23 cellular contexts compared by ENCODE assay signal in genomic region chr4:723706-724105, GRCh38. TPM values are rescaled to one million over a fixed set of nuclear protein-coding genes. Genes with fewer than 3 reads are reported as not detected.
DNase-seq lines count a peak whose midpoint lies in the region; TF ChIP-seq lines count a peak whose summit lies in the region.
"Had no signal": no experiment of that assay in that cellular context is flagged by ENCODE, and none has a peak within 500 bp of the region (broad histone marks: within the 10 kb centered on the region; RNA-seq: fewer than 3 reads in every experiment).

No MANE protein-coding gene starts in this region.

- H4K5ac ChIP-seq in H9 (ENCODE audit: insufficient read length, low read depth, low read length), result no peak overlapping the region

- H3K27ac Mint-ChIP-seq in H9, result peak overlapping the region in 2 of 3 experiments; percentile 64 to 70; a peak in 3 of 7 replicates
- H3K27ac Mint-ChIP-seq in activated T-helper 2 cell treated with anti-CD3 and anti-CD28 coated beads, Interferon-gamma antibody, Interleukin-2, Interleukin-4, amounts not matched to agents 10 μg/mL and 5 μg/mL and 100 μg/mL, durations not matched to agents 14 hours and 24 hours and 36 hours, result no peak overlapping the region
- H3K27ac Mint-ChIP-seq: activated naive CD4-positive, alpha-beta T cell treated with anti-CD3 and anti-CD28 coated beads for 36 hours; stimulated activated naive CD8-positive, alpha-beta T cell treated with anti-CD3 and anti-CD28 coated beads, Interleukin-15, Interleukin-2, amounts not matched to agents 100 ng/mL and 50 ng/mL, for 24 hours; T-cell had no signal

- H3K9ac ChIP-seq in H9 (ENCODE audit: extremely low read depth, insufficient read length, low read length), result no peak overlapping the region
- H3K9ac ChIP-seq: BLaER1 had no signal

- intact Hi-C loops in adrenal gland (cut with DNase I) (no loop called here), ovary (cut with DNase I) (no loop called here)
- intact Hi-C loops in activated T-helper 2 cell treated with anti-CD3 and anti-CD28 coated beads, Interferon-gamma antibody, Interleukin-2, Interleukin-4, amounts not matched to agents 10 μg/mL and 5 μg/mL and 100 μg/mL, durations not matched to agents 14 hours and 24 hours and 36 hours (cut with micrococcal nuclease), result no loop called here

- no peak overlapping the region for H3K56ac ChIP-seq in H9 (ENCODE audit: insufficient read length, low read depth, low read length)

- H2BK20ac ChIP-seq in H9 (ENCODE audit: low read depth, low read length, poor library complexity, severe bottlenecking), result no peak overlapping the region

- H3K27ac ChIP-seq in H9 (ENCODE audit: insufficient read length, low read depth, low read length) (no peak overlapping the region), adrenal gland (peak overlapping the region; percentile 3 to 95 (median 84)), hepatocyte (no peak overlapping the region), ovary (peak overlapping the region; percentile 40 to 75)
- H3K27ac ChIP-seq: BLaER1, tibial artery had no signal

- no peak overlapping the region for H4K8ac ChIP-seq in H9 (replicated peaks; ENCODE audit: insufficient read length, low read depth, low read length)

- H3K4ac ChIP-seq in H9 (ENCODE audit: low read depth, low read length), result no peak overlapping the region

- peaks cover 25 to 44% (median 31%) of the 10 kb centered on the region in 3 experiments for H3K36me3 Mint-ChIP-seq in H9 (ENCODE audit: insufficient read depth in 1 of 3, low read depth in 3 of 3)
- H3K36me3 Mint-ChIP-seq in activated T-helper 2 cell treated with anti-CD3 and anti-CD28 coated beads, Interferon-gamma antibody, Interleukin-2, Interleukin-4, amounts not matched to agents 10 μg/mL and 5 μg/mL and 100 μg/mL, durations not matched to agents 14 hours and 24 hours and 36 hours (ENCODE audit: low read depth), result peaks cover 39% of the 10 kb centered on the region

- no peak overlapping the region for H3K14ac ChIP-seq in H9 (ENCODE audit: insufficient read depth, low read length)

- WGBS in H9 (ENCODE audit: extremely low coverage, insufficient read length, low lambda C conversion rate), result no CpG with 5 or more reads among the region's 13 CpGs
- WGBS in adrenal gland, 4 donors, result 42 to 66% (median 47%) methylated on average over 11 to 13 of the region's 13 CpGs
- 97% methylated on average over 13 of the region's 13 CpGs for WGBS in hepatocyte (ENCODE audit: low lambda C conversion rate, missing lambda C conversion rate)
- 25 to 56% (median 27%) methylated on average over 13 of the region's 13 CpGs for WGBS in ovary, 3 donors

- H3K27me3 ChIP-seq in H9 (ENCODE audit: insufficient read depth, low read length) (no peaks in the 10 kb centered on the region), adrenal gland (no peaks in the 10 kb centered on the region), hepatocyte (no peaks in the 10 kb centered on the region), ovary (no peaks in the 10 kb centered on the region)
- H3K27me3 ChIP-seq: BLaER1, tibial artery had no signal

- DNase-seq in H9, result no peak
- DNase-seq in adrenal gland, result peak; percentile 61 to 82 (median 74)
- no peak for DNase-seq in hepatocyte (ENCODE audit: low spot score)
- peak; percentile 45 to 81 (median 69) for DNase-seq in ovary
- no peak for DNase-seq in NCI-H187 (lab: John Stamatoyannopoulos, UW)
- DNase-seq in activated T-helper 2 cell treated with anti-CD3 and anti-CD28 coated beads, Interferon-gamma antibody, Interleukin-2, Interleukin-4, amounts not matched to agents 10 μg/mL and 5 μg/mL and 100 μg/mL, durations not matched to agents 14 hours and 24 hours and 36 hours (ENCODE audit: low spot score), result no peak
- DNase-seq in stimulated activated naive CD4-positive, alpha-beta T cell (lab: John Stamatoyannopoulos, UW), result no peak
- DNase-seq in RPMI8226, result no peak
- DNase-seq: activated CD4-positive, alpha-beta T cell treated with anti-CD3 and anti-CD28 coated beads for 4 hours; activated naive CD4-positive, alpha-beta T cell treated with anti-CD3 and anti-CD28 coated beads for 36 hours; activated T-cell treated with anti-CD3 and anti-CD28 coated beads, Interleukin-2, amount 50 U/mL, for 48 hours; cerebellar nuclear complex; COR-L47; foreskin fibroblast; left ventricle myocardium superior; NCI-H2171; NCI-H510A treated with DMSO at 0.1 percent for 48 hours; stimulated activated CD4-positive, alpha-beta T cell treated with anti-CD3 and anti-CD28 coated beads, Interleukin-4, amount 100 ng/mL, for 4 hours; T-cell; tibial artery had no signal

- H3K4me1 Mint-ChIP-seq in H9, result no peaks in the 10 kb centered on the region
- H3K4me1 Mint-ChIP-seq in activated T-helper 2 cell treated with anti-CD3 and anti-CD28 coated beads, Interferon-gamma antibody, Interleukin-2, Interleukin-4, amounts not matched to agents 10 μg/mL and 5 μg/mL and 100 μg/mL, durations not matched to agents 14 hours and 24 hours and 36 hours (ENCODE audit: low read depth), result peaks cover 2% of the 10 kb centered on the region

- peaks cover 3% of the 10 kb centered on the region for H3K79me1 ChIP-seq in H9 (ENCODE audit: insufficient read depth, low read depth, low read length, poor library complexity, severe bottlenecking)

- no peak overlapping the region for H3K18ac ChIP-seq in H9 (ENCODE audit: insufficient read length, low read depth, low read length)

- no peak overlapping the region for H3K4me3 ChIP-seq in adrenal gland
- no peak overlapping the region for H3K4me3 ChIP-seq in hepatocyte
- no peak overlapping the region for H3K4me3 ChIP-seq in ovary
- H3K4me3 ChIP-seq: BLaER1, HAP-1, tibial artery had no signal

- H3K79me2 ChIP-seq in H9 (ENCODE audit: insufficient read depth, low read length) (peaks cover 27% of the 10 kb centered on the region; the same call in 1 of the 2 replicates), hepatocyte (peaks cover 93% of the 10 kb centered on the region)

- TF ChIP-seq POLR2A in adrenal gland (IDR thresholded peaks at IDR 0.05) (peak in 1 of 2 donors; percentile 49), ovary (IDR thresholded peaks at IDR 0.05) (no peak)

- H2BK5ac ChIP-seq in H9 (ENCODE audit: insufficient read length, low read length), result no peak overlapping the region

- no peaks in the 10 kb centered on the region; a peak in 1 of 5 replicates for H3K9me3 Mint-ChIP-seq in H9
- no peaks in the 10 kb centered on the region for H3K9me3 Mint-ChIP-seq in activated T-helper 2 cell treated with anti-CD3 and anti-CD28 coated beads, Interferon-gamma antibody, Interleukin-2, Interleukin-4, amounts not matched to agents 10 μg/mL and 5 μg/mL and 100 μg/mL, durations not matched to agents 14 hours and 24 hours and 36 hours
- H3K9me3 Mint-ChIP-seq: activated naive CD4-positive, alpha-beta T cell treated with anti-CD3 and anti-CD28 coated beads for 36 hours; stimulated activated naive CD8-positive, alpha-beta T cell treated with anti-CD3 and anti-CD28 coated beads, Interleukin-15, Interleukin-2, amounts not matched to agents 100 ng/mL and 50 ng/mL, for 24 hours; T-cell had no signal

- H2AK5ac ChIP-seq in H9 (ENCODE audit: insufficient read length, low read length), result no peak overlapping the region

- TF ChIP-seq EP300 in ovary (IDR thresholded peaks at IDR 0.05), result no peak

- H4K91ac ChIP-seq in H9 (ENCODE audit: insufficient read length, low read depth, low read length), result no peak overlapping the region

- no peak overlapping the region for H2BK15ac ChIP-seq in H9 (ENCODE audit: low read depth, low read length)

- H2AFZ ChIP-seq in H9 (ENCODE audit: low read length) (no peak overlapping the region), hepatocyte (no peak overlapping the region)

- no peaks in the 10 kb centered on the region for H3K4me1 ChIP-seq in H9 (ENCODE audit: insufficient read depth, low read length)
- H3K4me1 ChIP-seq in adrenal gland (replicated peaks in 1 of 2), result peaks cover 62 to 68% of the 10 kb centered on the region in 2 donors
- peaks cover 3% of the 10 kb centered on the region for H3K4me1 ChIP-seq in hepatocyte (ENCODE audit: insufficient read depth)
- H3K4me1 ChIP-seq in ovary (ENCODE audit: insufficient read depth), result peaks cover 41% of the 10 kb centered on the region
- H3K4me1 ChIP-seq: HAP-1 had no signal

- H3K4me2 ChIP-seq in H9 (ENCODE audit: insufficient read depth, insufficient read length, low read length) (no peak overlapping the region), hepatocyte (peak overlapping the region; percentile 25)
- H3K4me2 ChIP-seq: BLaER1 had no signal

- no peak overlapping the region for H3K4me3 Mint-ChIP-seq in H9
- H3K4me3 Mint-ChIP-seq in activated T-helper 2 cell treated with anti-CD3 and anti-CD28 coated beads, Interferon-gamma antibody, Interleukin-2, Interleukin-4, amounts not matched to agents 10 μg/mL and 5 μg/mL and 100 μg/mL, durations not matched to agents 14 hours and 24 hours and 36 hours (ENCODE audit: low read depth), result no peak overlapping the region
- H3K4me3 Mint-ChIP-seq: activated naive CD4-positive, alpha-beta T cell treated with anti-CD3 and anti-CD28 coated beads for 36 hours; stimulated activated naive CD8-positive, alpha-beta T cell treated with anti-CD3 and anti-CD28 coated beads, Interleukin-15, Interleukin-2, amounts not matched to agents 100 ng/mL and 50 ng/mL, for 24 hours; T-cell had no signal

- H3T11ph ChIP-seq in H9 (ENCODE audit: low read length), result no peak overlapping the region

- H3K9me2 ChIP-seq in hepatocyte (replicated peaks; ENCODE audit: insufficient read depth), result no peaks in the 10 kb centered on the region

- no peaks in the 10 kb centered on the region; the same call in 1 of the 2 replicates for H3K27me3 Mint-ChIP-seq in H9 (ENCODE audit: low read depth)
- no peaks in the 10 kb centered on the region for H3K27me3 Mint-ChIP-seq in activated T-helper 2 cell treated with anti-CD3 and anti-CD28 coated beads, Interferon-gamma antibody, Interleukin-2, Interleukin-4, amounts not matched to agents 10 μg/mL and 5 μg/mL and 100 μg/mL, durations not matched to agents 14 hours and 24 hours and 36 hours (ENCODE audit: low read depth)
- H3K27me3 Mint-ChIP-seq: stimulated activated naive CD8-positive, alpha-beta T cell treated with anti-CD3 and anti-CD28 coated beads, Interleukin-15, Interleukin-2, amounts not matched to agents 100 ng/mL and 50 ng/mL, for 24 hours; T-cell had no signal

- no peaks in the 10 kb centered on the region for H3K9me3 ChIP-seq in H9 (ENCODE audit: control insufficient read depth, low read depth, low read length)
- H3K9me3 ChIP-seq in adrenal gland (replicated peaks in 1 of 3), result no peaks in the 10 kb centered on the region
- H3K9me3 ChIP-seq in hepatocyte (ENCODE audit: low read depth), result no peaks in the 10 kb centered on the region
- H3K9me3 ChIP-seq in ovary, result no peaks in the 10 kb centered on the region
- H3K9me3 ChIP-seq: HAP-1, tibial artery had no signal

- no peak overlapping the region for H2BK12ac ChIP-seq in H9 (ENCODE audit: insufficient read length, low read depth, low read length)

- H3K36me3 ChIP-seq in adrenal gland (replicated peaks in 1 of 2) (no peaks in the 10 kb centered on the region), hepatocyte (replicated peaks; ENCODE audit: insufficient read depth, low read depth) (no peaks in the 10 kb centered on the region), ovary (no peaks in the 10 kb centered on the region)

- TF ChIP-seq CTCF in H9 (conservative IDR thresholded peaks at IDR 0.05) (no peak), adrenal gland (IDR thresholded peaks at IDR 0.05) (no peak), hepatocyte (IDR thresholded peaks at IDR 0.05; ENCODE audit: poor library complexity) (no peak), ovary (IDR thresholded peaks at IDR 0.05) (no peak)

- no peaks in the 10 kb centered on the region for H3K23me2 ChIP-seq in H9 (ENCODE audit: insufficient read length, low read depth, low read length, poor library complexity, severe bottlenecking)

- H2BK120ac ChIP-seq in H9 (ENCODE audit: low read depth, low read length, poor library complexity, severe bottlenecking), result no peak overlapping the region

- H4K20me1 ChIP-seq in H9 (ENCODE audit: control insufficient read depth, insufficient read depth, insufficient read length) (no peaks in the 10 kb centered on the region), hepatocyte (ENCODE audit: insufficient read depth, poor library complexity, severe bottlenecking) (peaks cover 79% of the 10 kb centered on the region)

- no peak overlapping the region for H3K23ac ChIP-seq in H9 (ENCODE audit: insufficient read length, low read depth, low read length)

RNA-seq across cellular contexts. Expression of gene PCGF3, which starts 18.1 kb away (rescaled TPM):
- total RNA-seq in H9 (2021), result 42.6 and 43.1 TPM in 2 replicates
- total RNA-seq in adrenal gland, result 100 to 1,000 TPM in 2 of 8 donors, 10 to 100 TPM in 6; 49.4 to 145 (median 70.7) TPM
- 100 to 1,000 TPM in 1 of 3 donors, 10 to 100 TPM in 2; 26.4 to 178 (median 99.2) TPM for polyA plus RNA-seq in adrenal gland
- 43.5 and 43.9 TPM in 2 replicates for total RNA-seq in hepatocyte
- 21.5 and 21.8 TPM in 2 replicates for polyA plus RNA-seq in hepatocyte
- total RNA-seq in ovary, result 10 to 100 TPM; 33.2 to 51.2 (median 45.3) TPM
- polyA plus RNA-seq in ovary, result 10 to 100 TPM; 21.7 to 45.4 TPM
- total RNA-seq in activated T-helper 2 cell treated with anti-CD3 and anti-CD28 coated beads, Interferon-gamma antibody, Interleukin-2, Interleukin-4, amounts not matched to agents 10 μg/mL and 5 μg/mL and 100 μg/mL, durations not matched to agents 14 hours and 24 hours and 36 hours, result 35.0 and 39.2 TPM in 2 replicates

RNA-seq across cellular contexts. Expression of gene SLC49A3, which starts 34.8 kb away (rescaled TPM):
- total RNA-seq in H9 (2021) (6.8 and 6.9 TPM in 2 replicates), adrenal gland (10 to 100 TPM in 3 of 8 donors, 1 to 10 TPM in 5; 2.4 to 15.0 (median 7.3) TPM), hepatocyte (8.5 and 12.2 TPM in 2 replicates), ovary (1 to 10 TPM; 1.1 to 5.2 (median 2.5) TPM)
- polyA plus RNA-seq in adrenal gland (10 to 100 TPM in 2 of 3 donors, 1 to 10 TPM in 1; 1.4 to 24.5 (median 11.1) TPM), hepatocyte (12.8 and 19.8 TPM in 2 replicates), ovary (1 to 10 TPM in 1 of 2 donors, under 1 TPM in 1; 0.43 to 1.8 TPM)
- 0.50 and 0.74 TPM in 2 replicates for total RNA-seq in activated T-helper 2 cell treated with anti-CD3 and anti-CD28 coated beads, Interferon-gamma antibody, Interleukin-2, Interleukin-4, amounts not matched to agents 10 μg/mL and 5 μg/mL and 100 μg/mL, durations not matched to agents 14 hours and 24 hours and 36 hours
- total RNA-seq: activated naive CD4-positive, alpha-beta T cell treated with anti-CD3 and anti-CD28 coated beads for 36 hours had no signal

RNA-seq across cellular contexts. Expression of gene MYL5, which starts 49.4 kb away (rescaled TPM):
- total RNA-seq in H9 (2021), result 18.0 and 18.4 TPM in 2 replicates
- total RNA-seq in adrenal gland, result 10 to 100 TPM in 7 of 8 donors, 1 to 10 TPM in 1; 5.9 to 31.7 (median 18.7) TPM
- 10 to 100 TPM; 13.3 to 77.6 (median 64.4) TPM for polyA plus RNA-seq in adrenal gland
- total RNA-seq in hepatocyte, result 8.9 and 12.6 TPM in 2 replicates
- 25.1 and 33.7 TPM in 2 replicates for polyA plus RNA-seq in hepatocyte
- 10 to 100 TPM in 4 of 7 donors, 1 to 10 TPM in 3; 4.0 to 18.3 (median 10.0) TPM for total RNA-seq in ovary
- polyA plus RNA-seq in ovary, result 1 to 10 TPM; 6.4 to 6.5 TPM
- total RNA-seq in activated T-helper 2 cell treated with anti-CD3 and anti-CD28 coated beads, Interferon-gamma antibody, Interleukin-2, Interleukin-4, amounts not matched to agents 10 μg/mL and 5 μg/mL and 100 μg/mL, durations not matched to agents 14 hours and 24 hours and 36 hours, result 27.7 and 29.8 TPM in 2 replicates

RNA-seq across cellular contexts. Expression of gene ATP5ME, which starts 49.6 kb away (rescaled TPM):
- total RNA-seq in H9 (2021) (425 and 433 TPM in 2 replicates), adrenal gland (100 to 1,000 TPM in 6 of 8 donors, 10 to 100 TPM in 2; 43.4 to 375 (median 296) TPM), hepatocyte (83.8 and 143 TPM in 2 replicates), ovary (100 to 1,000 TPM; 180 to 267 (median 189) TPM)
- polyA plus RNA-seq in adrenal gland (1,000 to 10,000 TPM in 1 of 3 donors, 100 to 1,000 TPM in 2; 501 to 1,353 (median 885) TPM), hepatocyte (641 and 669 TPM in 2 replicates), ovary (100 to 1,000 TPM; 207 to 359 TPM)
- total RNA-seq in activated T-helper 2 cell treated with anti-CD3 and anti-CD28 coated beads, Interferon-gamma antibody, Interleukin-2, Interleukin-4, amounts not matched to agents 10 μg/mL and 5 μg/mL and 100 μg/mL, durations not matched to agents 14 hours and 24 hours and 36 hours, result 208 and 235 TPM in 2 replicates

Comparison
In these comparisons a context has a peak if more than half of its experiments do, and no peak if none do; other contexts are left out.
1. DNase-seq: peak in adrenal gland (7 of 7) and ovary (5 of 5); none in H9 (single experiment), hepatocyte (single experiment), NCI-H187 (0 of 2), activated T-helper 2 cell treated with anti-CD3 and anti-CD28 coated beads, Interferon-gamma antibody, Interleukin-2, Interleukin-4, amounts not matched to agents 10 μg/mL and 5 μg/mL and 100 μg/mL, durations not matched to agents 14 hours and 24 hours and 36 hours (single experiment), stimulated activated naive CD4-positive, alpha-beta T cell (0 of 6) and RPMI8226 (single experiment).
2. H3K27ac ChIP-seq: peak in adrenal gland (5 of 5) and ovary (2 of 2); none in H9 (single experiment) and hepatocyte (single experiment).